ENCODE assay signal across 1 cellular context in genomic region chr1:247119600-247120407, GRCh38.
TF ChIP-seq lines count a peak whose summit lies in the region.

No MANE protein-coding gene starts in this region.

TF ChIP-seq in HepG2, 621 proteins besides CTCF, POLR2A, EP300 and RAD21:
- TF ChIP-seq ZNF343 (CRISPR knock-in tag; IDR thresholded peaks at IDR 0.05) (no peak), NFKBIZ (CRISPR knock-in tag; IDR thresholded peaks at IDR 0.05) (no peak), ZBTB20 (CRISPR knock-in tag; IDR thresholded peaks at IDR 0.05; ENCODE audit: borderline replicate concordance, low read depth) (no peak)
